ENCODE assay signal across 15 cellular contexts in genomic region chr6:72675396-72675795, GRCh38. TPM values are rescaled to one million over a fixed set of nuclear protein-coding genes. Genes with fewer than 3 reads are reported as not detected.
"Had no signal": no experiment of that assay in that cellular context is flagged by ENCODE, and none has a peak within 500 bp of the region (broad histone marks: within the 10 kb centered on the region; RNA-seq: fewer than 3 reads in every experiment).

No MANE protein-coding gene starts in this region.

- H3K36me3 ChIP-seq: heart right ventricle, ovary, uterus had no signal

- DNase-seq: activated CD4-positive, alpha-beta T cell treated with anti-CD3 and anti-CD28 coated beads, Interleukin-2, amount 50 U/mL, for 1 hour; activated effector memory CD4-positive, alpha-beta T cell treated with anti-CD3 and anti-CD28 coated beads, Interleukin-2, amount 50 U/mL, for 16 hours; anterior cingulate cortex; heart right ventricle; islet precursor cell; left ventricle myocardium superior; mesenchymal stem cell; ovary; stimulated activated CD4-positive, alpha-beta T cell treated with anti-CD3 and anti-CD28 coated beads, Interleukin-15, amount 100 ng/mL, for 24 hours; stimulated activated CD4-positive, alpha-beta T cell treated with anti-CD3 and anti-CD28 coated beads, Interleukin-4, amount 100 ng/mL, for 24 hours; T-helper 17 cell; uterus had no signal

- FAIRE-seq: bronchial epithelial cell, endothelial cell of umbilical vein, frontal cortex had no signal

- ATAC-seq: heart right ventricle, left ventricle myocardium superior, T-helper 17 cell had no signal

- H3K9me3 ChIP-seq: ovary, uterus had no signal

- H3K27ac ChIP-seq: heart right ventricle, ovary, uterus had no signal

- H3K4me3 ChIP-seq: heart right ventricle, ovary, uterus had no signal

RNA-seq across cellular contexts. Expression of gene KCNQ5, which starts 53.5 kb away (rescaled TPM):
- total RNA-seq: left ventricle myocardium superior had no signal
- polyA plus RNA-seq: endothelial cell of umbilical vein had no signal
